ENCODE assay signal across 30 cellular contexts in the genomic region with DNA sequence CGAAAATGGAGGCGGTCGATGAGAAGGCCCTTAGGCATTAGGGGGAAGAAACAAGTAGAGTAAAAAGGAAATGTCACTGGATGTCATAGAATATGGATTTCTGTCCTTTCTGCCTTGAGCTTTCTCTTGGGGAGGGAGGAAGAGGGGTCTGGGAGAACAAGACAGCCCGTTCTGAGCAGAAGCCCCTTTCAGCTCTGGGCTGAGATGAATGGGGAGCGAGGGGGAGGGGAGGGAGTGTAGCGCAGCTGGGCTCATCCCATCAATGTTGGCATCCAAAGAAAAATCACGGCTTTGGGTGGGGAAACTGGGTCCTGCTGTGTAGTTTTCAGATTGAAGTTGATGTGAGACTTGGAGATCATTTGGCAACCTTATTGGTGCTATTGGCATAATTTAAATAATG.
DNase-seq lines count a peak whose midpoint lies in the region; ATAC-seq and TF ChIP-seq lines count a peak whose summit lies in the region.
"Had no signal": no experiment of that assay in that cellular context is flagged by ENCODE, and none has a peak within 500 bp of the region (broad histone marks: within the 10 kb centered on the region; RNA-seq: fewer than 3 reads in every experiment).

No MANE protein-coding gene starts in this region.

- no peak overlapping the region for H3K4me3 ChIP-seq in DOHH2 (ENCODE audit: low read length)
- H3K4me3 ChIP-seq: adrenal gland, breast epithelium, coronary artery, hepatocyte, Peyer's patch, smooth muscle cell, suprapubic skin had no signal

- DNase-seq in anterior cingulate cortex (lab: John Stamatoyannopoulos, UW), result peak in 38 of 58 donors; percentile 10 to 79 (median 42)
- DNase-seq in putamen (ENCODE audit: low spot score), result peak; percentile 81
- DNase-seq in NCI-H526 (lab: John Stamatoyannopoulos, UW), result no peak
- no peak for DNase-seq in SW 1271 (lab: John Stamatoyannopoulos, UW)
- DNase-seq: activated CD4-positive, alpha-beta T cell treated with anti-CD3 and anti-CD28 coated beads, Interleukin-2, amount 10 ng/mL, durations not matched to agents 24 days and 14 days; activated naive CD4-positive, alpha-beta T cell; activated T-cell treated with anti-CD3 and anti-CD28 coated beads, Interleukin-2, amount 50 U/mL, for 48 hours; adrenal gland; DMS153; H9; immature natural killer cell; mesendoderm; NCI-H1092 treated with DMSO at 0.1 percent for 48 hours; NCI-H187 treated with DMSO at 0.1 percent for 48 hours; NCI-H2171 treated with DMSO at 0.1 percent for 48 hours; NCI-H510A treated with DMSO at 0.1 percent for 48 hours; SIG-M5; stimulated activated CD4-positive, alpha-beta T cell treated with anti-CD3 and anti-CD28 coated beads, Interleukin-1b, Interleukin-23, amount 100 ng/mL, for 48 hours; T1000; WERI-Rb-1 had no signal

- ATAC-seq in GM18505 (IDR thresholded peaks at IDR 0.05; ENCODE audit: unreplicated experiment), result no peak
- ATAC-seq: left lobe of liver had no signal

- H3K9me3 ChIP-seq in DOHH2 (ENCODE audit: control insufficient read depth, insufficient read depth, low read length), result no peaks in the 10 kb centered on the region
- H3K9me3 ChIP-seq: adrenal gland, breast epithelium, Peyer's patch, suprapubic skin had no signal

- H3K27me3 ChIP-seq in DOHH2 (ENCODE audit: control insufficient read depth, low read length) (peaks cover 10% of the 10 kb centered on the region), layer of hippocampus (ENCODE audit: control insufficient read depth, insufficient read depth, low read length) (no peaks in the 10 kb centered on the region)
- H3K27me3 ChIP-seq: adrenal gland, breast epithelium, hepatocyte, Peyer's patch, suprapubic skin had no signal

- peaks cover 25% of the 10 kb centered on the region for H3K4me1 ChIP-seq in DOHH2 (ENCODE audit: control insufficient read depth, low read length)

- TF ChIP-seq CTCF in DOHH2 (IDR thresholded peaks at IDR 0.05; ENCODE audit: low read depth, low read length, poor library complexity, severe bottlenecking), result no peak

- H3K79me2 ChIP-seq in DOHH2 (ENCODE audit: control insufficient read depth, low read length), result no peaks in the 10 kb centered on the region
- H3K79me2 ChIP-seq: hepatocyte had no signal

- H3K4me2 ChIP-seq in DOHH2 (ENCODE audit: low read length), result 0 out of 2 replicates have a peak overlapping the region, but pooled peaks have one; percentile 12
- H3K4me2 ChIP-seq: hepatocyte, smooth muscle cell had no signal

- H3K9me2 ChIP-seq in DOHH2 (replicated peaks; ENCODE audit: control insufficient read depth, low read length), result no peaks in the 10 kb centered on the region

- 0 out of 2 replicates have a peak, but pooled peaks cover 3% of the 10 kb centered on the region for H4K20me1 ChIP-seq in DOHH2 (ENCODE audit: control insufficient read depth, insufficient read depth, low read depth, low read length)

- H3F3A ChIP-seq in DOHH2 (ENCODE audit: control insufficient read depth, insufficient read depth), result no peaks in the 10 kb centered on the region

- TF ChIP-seq POLR2A in GM18505 (IDR thresholded peaks at IDR 0.05; ENCODE audit: borderline replicate concordance, extremely low read depth, insufficient read depth, insufficient read length), result no peak

- H3K27ac ChIP-seq in DOHH2 (ENCODE audit: low read depth, low read length) (no peak overlapping the region), layer of hippocampus (ENCODE audit: low read depth, low read length) (peak overlapping the region; percentile 77)
- H3K27ac ChIP-seq: adrenal gland, breast epithelium, coronary artery, hepatocyte, Peyer's patch, suprapubic skin, WERI-Rb-1 had no signal

- no peaks in the 10 kb centered on the region for H3K36me3 ChIP-seq in DOHH2 (ENCODE audit: control insufficient read depth, low read length)
- H3K36me3 ChIP-seq: adrenal gland, breast epithelium, Peyer's patch, suprapubic skin, WERI-Rb-1 had no signal

Comparison
In these comparisons a context has a peak if more than half of its experiments do, and no peak if none do; other contexts are left out.
1. DNase-seq: peak in anterior cingulate cortex (38 of 58) and putamen (single experiment); none in NCI-H526 (0 of 2) and SW 1271 (0 of 2).